Comparison of ENCODE assay signal across 1 cellular context in the genomic region with DNA sequence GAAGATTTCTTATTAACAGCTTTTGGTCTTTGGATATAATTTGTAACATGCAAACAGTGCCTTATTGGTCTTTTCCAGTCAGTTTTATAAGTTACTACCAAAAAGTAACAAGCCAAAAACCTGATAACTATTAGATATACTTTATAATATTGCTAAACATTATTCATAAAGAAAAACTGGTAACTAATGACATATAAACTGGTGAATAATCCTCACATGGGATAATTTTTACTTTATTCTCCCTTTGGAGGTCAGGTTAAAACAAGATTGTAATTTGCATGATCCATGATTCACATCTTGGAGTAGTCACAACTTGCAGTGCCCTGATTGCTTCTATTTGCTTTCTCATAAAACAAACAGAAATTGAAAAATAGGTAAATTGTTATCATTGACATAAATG. TPM values are rescaled to one million over a fixed set of nuclear protein-coding genes. Genes with fewer than 3 reads are reported as not detected.
"Had no signal": no experiment of that assay in that cellular context is flagged by ENCODE, and none has a peak within 500 bp of the region (broad histone marks: within the 10 kb centered on the region; RNA-seq: fewer than 3 reads in every experiment).

No MANE protein-coding gene starts in this region.

RNA-seq across cellular contexts. Expression of a gene that starts 0.8 kb away (rescaled TPM):
- total RNA-seq: natural killer cell had no signal
